Comparison of ENCODE assay signal across 8 cellular contexts in genomic region chr17:64495300-64495699, GRCh38. TPM values are rescaled to one million over a fixed set of nuclear protein-coding genes. Genes with fewer than 3 reads are reported as not detected.
DNase-seq lines count a peak whose midpoint lies in the region; ATAC-seq and TF ChIP-seq lines count a peak whose summit lies in the region.
"Not testable (repeated sequence)": the region's sequence is repeated elsewhere in the genome, so short reads cannot be mapped to it uniquely, and the experiment has no call there.

No MANE protein-coding gene starts in this region.

- not testable (repeated sequence) for H3K27me3 ChIP-seq in CD8-positive, alpha-beta T cell (ENCODE audit: insufficient read depth, low read length); OCI-LY1 (ENCODE audit: insufficient read depth, low read length)

- H3F3A ChIP-seq in OCI-LY1 (ENCODE audit: insufficient read depth, low read length): peaks cover 32% of the 10 kb centered on the region

- not testable (repeated sequence) for H3K9me3 ChIP-seq in CD8-positive, alpha-beta T cell (ENCODE audit: low read length); OCI-LY1 (ENCODE audit: low read length)

- H3K36me3 Mint-ChIP-seq in CD8-positive, alpha-beta T cell: peaks cover 57% of the 10 kb centered on the region
- H3K36me3 Mint-ChIP-seq in activated CD4-positive, alpha-beta T cell treated with anti-CD3 and anti-CD28 coated beads, Interleukin-2, amount 10 ng/mL, durations not matched to agents 7 days and 5 days (ENCODE audit: low read depth): peaks cover 59% of the 10 kb centered on the region
- H3K36me3 Mint-ChIP-seq in activated naive CD8-positive, alpha-beta T cell treated with anti-CD3 and anti-CD28 coated beads, Interleukin-2, amount 10 ng/mL, durations not matched to agents 7 days and 5 days: peaks cover 32% of the 10 kb centered on the region
- H3K36me3 Mint-ChIP-seq in naive thymus-derived CD8-positive, alpha-beta T cell: peaks cover 0 to 67% (median 15%) of the 10 kb centered on the region in 3 donors
- peaks cover 69% of the 10 kb centered on the region for H3K36me3 Mint-ChIP-seq in stimulated activated naive CD8-positive, alpha-beta T cell treated with anti-CD3 and anti-CD28 coated beads, Interleukin-15, Interleukin-2, amounts not matched to agents 100 ng/mL and 50 ng/mL, for 24 hours (ENCODE audit: low read depth)

- POLR2A ChIA-PET in CD8-positive, alpha-beta T cell (lab: Charles Lee): interaction anchor here (0.7 to 8.0 kb wide), 2 partner anchors 10 to 104 kb away, joined by 3 to 80 read pairs; partner anchors contain the start of genes CEP95, DDX5 and PECAM1
- POLR2A ChIA-PET in activated CD4-positive, alpha-beta T cell treated with anti-CD3 and anti-CD28 coated beads, Interleukin-2, amount 10 ng/mL, durations not matched to agents 7 days and 5 days (lab: Charles Lee): interaction anchor here (0.6 to 1.5 kb wide), 2 partner anchors 75 to 415 kb away, joined by 4 read pairs; no protein-coding TSS in a partner anchor
- POLR2A ChIA-PET in activated naive CD8-positive, alpha-beta T cell treated with anti-CD3 and anti-CD28 coated beads, Interleukin-2, amount 10 ng/mL, durations not matched to agents 7 days and 5 days (lab: Charles Lee): interaction anchor here (0.6 to 4.3 kb wide), 3 partner anchors 11 to 147 kb away, joined by 3 to 179 read pairs (median 3); partner anchors contain the start of genes CEP95 and DDX5
- POLR2A ChIA-PET in naive thymus-derived CD8-positive, alpha-beta T cell (lab: Charles Lee): interaction anchor here (0.7 to 5.6 kb wide), 4 partner anchors 11 to 350 kb away, joined by 3 to 233 read pairs (median 5); partner anchors contain the start of genes CEP95 and DDX5

- not testable (repeated sequence) for H2AFZ ChIP-seq in OCI-LY1 (ENCODE audit: low read length)

- peaks cover 13% of the 10 kb centered on the region for H3K79me2 ChIP-seq in OCI-LY1 (ENCODE audit: insufficient read depth, low read length)

- H3K9me2 ChIP-seq in OCI-LY1 (ENCODE audit: low read depth, low read length): not testable (repeated sequence)

- peak overlapping the region; percentile 82 for H3K9ac ChIP-seq in OCI-LY1 (ENCODE audit: low read length)

- not testable (repeated sequence) for H3K27ac ChIP-seq in CD8-positive, alpha-beta T cell (ENCODE audit: low read depth, low read length); OCI-LY1 (ENCODE audit: low read depth, low read length, poor library complexity, severe bottlenecking)

- TF ChIP-seq CTCF in CD8-positive, alpha-beta T cell (IDR thresholded peaks at IDR 0.05); HFF-Myc (IDR thresholded peaks at IDR 0.05; ENCODE audit: low read depth, low read length, missing control alignments); OCI-LY1 (IDR thresholded peaks at IDR 0.05; ENCODE audit: low read length); epithelial cell of esophagus (IDR thresholded peaks at IDR 0.05; ENCODE audit: insufficient read depth, low read depth, low read length, missing control alignments): not testable (repeated sequence)

- H3K36me3 ChIP-seq in CD8-positive, alpha-beta T cell (ENCODE audit: insufficient read depth, low read length): peaks cover 19% of the 10 kb centered on the region
- peaks cover 66% of the 10 kb centered on the region for H3K36me3 ChIP-seq in OCI-LY1 (ENCODE audit: insufficient read depth, low read length)

- peaks cover 68% of the 10 kb centered on the region for H3K4me1 Mint-ChIP-seq in CD8-positive, alpha-beta T cell (ENCODE audit: low read depth)
- peaks cover 67% of the 10 kb centered on the region for H3K4me1 Mint-ChIP-seq in activated CD4-positive, alpha-beta T cell treated with anti-CD3 and anti-CD28 coated beads, Interleukin-2, amount 10 ng/mL, durations not matched to agents 7 days and 5 days
- H3K4me1 Mint-ChIP-seq in activated naive CD8-positive, alpha-beta T cell treated with anti-CD3 and anti-CD28 coated beads, Interleukin-2, amount 10 ng/mL, durations not matched to agents 7 days and 5 days: peaks cover 59% of the 10 kb centered on the region
- peaks cover 33 to 69% (median 65%) of the 10 kb centered on the region in 4 donors for H3K4me1 Mint-ChIP-seq in naive thymus-derived CD8-positive, alpha-beta T cell
- H3K4me1 Mint-ChIP-seq in stimulated activated naive CD8-positive, alpha-beta T cell treated with anti-CD3 and anti-CD28 coated beads, Interleukin-15, Interleukin-2, amounts not matched to agents 100 ng/mL and 50 ng/mL, for 24 hours (ENCODE audit: low read depth): peaks cover 70% of the 10 kb centered on the region

- H3K27ac Mint-ChIP-seq in CD8-positive, alpha-beta T cell; activated CD4-positive, alpha-beta T cell treated with anti-CD3 and anti-CD28 coated beads, Interleukin-2, amount 10 ng/mL, durations not matched to agents 7 days and 5 days; activated naive CD8-positive, alpha-beta T cell treated with anti-CD3 and anti-CD28 coated beads, Interleukin-2, amount 10 ng/mL, durations not matched to agents 7 days and 5 days; stimulated activated naive CD8-positive, alpha-beta T cell treated with anti-CD3 and anti-CD28 coated beads, Interleukin-15, Interleukin-2, amounts not matched to agents 100 ng/mL and 50 ng/mL, for 24 hours: not testable (repeated sequence)
- H3K27ac Mint-ChIP-seq in naive thymus-derived CD8-positive, alpha-beta T cell: peak overlapping the region in 4 of 10 donors; percentile 37 to 79 (median 76)

- H4K20me1 ChIP-seq in OCI-LY1 (ENCODE audit: insufficient read depth, low read length): not testable (repeated sequence)

- H3K4me3 ChIP-seq in CD8-positive, alpha-beta T cell (ENCODE audit: low read depth, low read length): not testable (repeated sequence)
- H3K4me3 ChIP-seq in HFF-Myc (replicated peaks; ENCODE audit: low read depth, low read length) (peak overlapping the region; percentile 51), OCI-LY1 (ENCODE audit: low read depth, low read length, poor library complexity, severe bottlenecking) (peak overlapping the region; percentile 87), epithelial cell of esophagus (ENCODE audit: low read length) (peak overlapping the region; percentile 5)

- H3K4me1 ChIP-seq in CD8-positive, alpha-beta T cell (ENCODE audit: insufficient read depth, low read length): peaks cover 30% of the 10 kb centered on the region
- H3K4me1 ChIP-seq in OCI-LY1 (ENCODE audit: insufficient read depth, low read length, severe bottlenecking): peaks cover 55% of the 10 kb centered on the region

- H3K4me3 Mint-ChIP-seq in CD8-positive, alpha-beta T cell: peak overlapping the region; percentile 99
- H3K4me3 Mint-ChIP-seq in activated CD4-positive, alpha-beta T cell treated with anti-CD3 and anti-CD28 coated beads, Interleukin-2, amount 10 ng/mL, durations not matched to agents 7 days and 5 days: peak overlapping the region; percentile 99
- H3K4me3 Mint-ChIP-seq in activated naive CD8-positive, alpha-beta T cell treated with anti-CD3 and anti-CD28 coated beads, Interleukin-2, amount 10 ng/mL, durations not matched to agents 7 days and 5 days: peak overlapping the region; percentile 100
- peak overlapping the region; percentile 98 to 100 (median 100) for H3K4me3 Mint-ChIP-seq in naive thymus-derived CD8-positive, alpha-beta T cell
- peak overlapping the region; percentile 99 for H3K4me3 Mint-ChIP-seq in stimulated activated naive CD8-positive, alpha-beta T cell treated with anti-CD3 and anti-CD28 coated beads, Interleukin-15, Interleukin-2, amounts not matched to agents 100 ng/mL and 50 ng/mL, for 24 hours

- not testable (repeated sequence) for DNase-seq in CD8-positive, alpha-beta T cell; HFF-Myc (ENCODE audit: extremely low read depth, low read depth); activated CD4-positive, alpha-beta T cell treated with anti-CD3 and anti-CD28 coated beads, Interleukin-2, amount 10 ng/mL, durations not matched to agents 7 days and 5 days; activated naive CD8-positive, alpha-beta T cell treated with anti-CD3 and anti-CD28 coated beads, Interleukin-2, amount 10 ng/mL, durations not matched to agents 7 days and 5 days; epithelial cell of esophagus (ENCODE audit: low read depth); naive thymus-derived CD8-positive, alpha-beta T cell

- not testable (repeated sequence) for ATAC-seq in CD8-positive, alpha-beta T cell; activated naive CD8-positive, alpha-beta T cell treated with anti-CD3 and anti-CD28 coated beads, Interleukin-2, amount 10 ng/mL, durations not matched to agents 7 days and 5 days (ENCODE audit: low read depth); naive thymus-derived CD8-positive, alpha-beta T cell

- not testable (repeated sequence) for H3K9me3 Mint-ChIP-seq in CD8-positive, alpha-beta T cell; activated CD4-positive, alpha-beta T cell treated with anti-CD3 and anti-CD28 coated beads, Interleukin-2, amount 10 ng/mL, durations not matched to agents 7 days and 5 days; activated naive CD8-positive, alpha-beta T cell treated with anti-CD3 and anti-CD28 coated beads, Interleukin-2, amount 10 ng/mL, durations not matched to agents 7 days and 5 days; naive thymus-derived CD8-positive, alpha-beta T cell; stimulated activated naive CD8-positive, alpha-beta T cell treated with anti-CD3 and anti-CD28 coated beads, Interleukin-15, Interleukin-2, amounts not matched to agents 100 ng/mL and 50 ng/mL, for 24 hours

- H3K4me2 ChIP-seq in OCI-LY1 (ENCODE audit: low read length): peak overlapping the region; percentile 93

- CTCF ChIA-PET in CD8-positive, alpha-beta T cell (lab: Charles Lee): interaction anchor here (0.6 to 12.8 kb wide), 3 partner anchors 11 to 230 kb away, joined by 3 to 246 read pairs (median 3); partner anchors contain the start of gene CEP95
- CTCF ChIA-PET in activated CD4-positive, alpha-beta T cell treated with anti-CD3 and anti-CD28 coated beads, Interleukin-2, amount 10 ng/mL, durations not matched to agents 7 days and 5 days (lab: Charles Lee): interaction anchor here (2.0 kb wide), 1 partner anchor 75 kb away, joined by 13 read pairs; no protein-coding TSS in a partner anchor

- intact Hi-C loops in CD8-positive, alpha-beta T cell (cut with DNase I, micrococcal nuclease): loop anchor here (10.0 kb wide), 2 partner anchors 170 to 550 kb away; no protein-coding TSS in a partner anchor

- not testable (repeated sequence) for H3K27me3 Mint-ChIP-seq in CD8-positive, alpha-beta T cell (ENCODE audit: low read depth); activated CD4-positive, alpha-beta T cell treated with anti-CD3 and anti-CD28 coated beads, Interleukin-2, amount 10 ng/mL, durations not matched to agents 7 days and 5 days; activated naive CD8-positive, alpha-beta T cell treated with anti-CD3 and anti-CD28 coated beads, Interleukin-2, amount 10 ng/mL, durations not matched to agents 7 days and 5 days; naive thymus-derived CD8-positive, alpha-beta T cell; stimulated activated naive CD8-positive, alpha-beta T cell treated with anti-CD3 and anti-CD28 coated beads, Interleukin-15, Interleukin-2, amounts not matched to agents 100 ng/mL and 50 ng/mL, for 24 hours

RNA-seq across cellular contexts. Expression of gene POLG2, which starts 1.6 kb away (rescaled TPM):
- 10 to 100 TPM; 28.1 to 32.7 TPM for total RNA-seq in CD8-positive, alpha-beta T cell
- total RNA-seq in activated CD4-positive, alpha-beta T cell treated with anti-CD3 and anti-CD28 coated beads, Interleukin-2, amount 10 ng/mL, durations not matched to agents 7 days and 5 days: 10 to 100 TPM; 36.6 to 37.5 TPM
- total RNA-seq in activated naive CD8-positive, alpha-beta T cell treated with anti-CD3 and anti-CD28 coated beads, Interleukin-2, amount 10 ng/mL, durations not matched to agents 7 days and 5 days: 10 to 100 TPM; 36.4 to 42.9 TPM
- total RNA-seq in naive thymus-derived CD8-positive, alpha-beta T cell: 10 to 100 TPM; 72.3 to 76.0 TPM
- 1 to 10 TPM; 6.4 to 8.6 (median 7.1) TPM for polyA plus RNA-seq in naive thymus-derived CD8-positive, alpha-beta T cell

RNA-seq across cellular contexts. Expression of gene DDX5, which starts 10.8 kb away (rescaled TPM):
- total RNA-seq in CD8-positive, alpha-beta T cell: 1,000 to 10,000 TPM; 2,300 to 2,332 TPM
- 100 to 1,000 TPM; 797 to 802 TPM for total RNA-seq in activated CD4-positive, alpha-beta T cell treated with anti-CD3 and anti-CD28 coated beads, Interleukin-2, amount 10 ng/mL, durations not matched to agents 7 days and 5 days
- total RNA-seq in activated naive CD8-positive, alpha-beta T cell treated with anti-CD3 and anti-CD28 coated beads, Interleukin-2, amount 10 ng/mL, durations not matched to agents 7 days and 5 days: 1,000 to 10,000 TPM; 1,143 to 1,182 TPM
- 1,000 to 10,000 TPM; 2,287 to 2,312 TPM for total RNA-seq in naive thymus-derived CD8-positive, alpha-beta T cell
- polyA plus RNA-seq in naive thymus-derived CD8-positive, alpha-beta T cell: 1,000 to 10,000 TPM; 1,055 to 1,400 (median 1,067) TPM

RNA-seq across cellular contexts. Expression of gene CEP95, which starts 11.5 kb away (rescaled TPM):
- 100 to 1,000 TPM; 248 to 282 TPM for total RNA-seq in CD8-positive, alpha-beta T cell
- total RNA-seq in activated CD4-positive, alpha-beta T cell treated with anti-CD3 and anti-CD28 coated beads, Interleukin-2, amount 10 ng/mL, durations not matched to agents 7 days and 5 days: 10 to 100 TPM; 45.4 to 48.1 TPM
- 10 to 100 TPM; 71.0 to 71.7 TPM for total RNA-seq in activated naive CD8-positive, alpha-beta T cell treated with anti-CD3 and anti-CD28 coated beads, Interleukin-2, amount 10 ng/mL, durations not matched to agents 7 days and 5 days
- 100 to 1,000 TPM; 143 to 153 TPM for total RNA-seq in naive thymus-derived CD8-positive, alpha-beta T cell
- polyA plus RNA-seq in naive thymus-derived CD8-positive, alpha-beta T cell: 10 to 100 TPM in 1 of 3 donors, 1 to 10 TPM in 2; 8.6 to 20.1 (median 9.0) TPM

RNA-seq across cellular contexts. Expression of gene MILR1, which starts 46.4 kb away (rescaled TPM):
- total RNA-seq in CD8-positive, alpha-beta T cell: not detected
- under 1 TPM in 1 of 2 experiments, not detected in 1; 0.27 TPM for total RNA-seq in activated CD4-positive, alpha-beta T cell treated with anti-CD3 and anti-CD28 coated beads, Interleukin-2, amount 10 ng/mL, durations not matched to agents 7 days and 5 days
- total RNA-seq in activated naive CD8-positive, alpha-beta T cell treated with anti-CD3 and anti-CD28 coated beads, Interleukin-2, amount 10 ng/mL, durations not matched to agents 7 days and 5 days: 1 to 10 TPM in 1 of 2 experiments, under 1 TPM in 1; 0.65 to 1.2 TPM
- total RNA-seq in naive thymus-derived CD8-positive, alpha-beta T cell: not detected
- polyA plus RNA-seq in naive thymus-derived CD8-positive, alpha-beta T cell: not detected
